12 cellular contexts compared by ENCODE assay signal in the genomic region with DNA sequence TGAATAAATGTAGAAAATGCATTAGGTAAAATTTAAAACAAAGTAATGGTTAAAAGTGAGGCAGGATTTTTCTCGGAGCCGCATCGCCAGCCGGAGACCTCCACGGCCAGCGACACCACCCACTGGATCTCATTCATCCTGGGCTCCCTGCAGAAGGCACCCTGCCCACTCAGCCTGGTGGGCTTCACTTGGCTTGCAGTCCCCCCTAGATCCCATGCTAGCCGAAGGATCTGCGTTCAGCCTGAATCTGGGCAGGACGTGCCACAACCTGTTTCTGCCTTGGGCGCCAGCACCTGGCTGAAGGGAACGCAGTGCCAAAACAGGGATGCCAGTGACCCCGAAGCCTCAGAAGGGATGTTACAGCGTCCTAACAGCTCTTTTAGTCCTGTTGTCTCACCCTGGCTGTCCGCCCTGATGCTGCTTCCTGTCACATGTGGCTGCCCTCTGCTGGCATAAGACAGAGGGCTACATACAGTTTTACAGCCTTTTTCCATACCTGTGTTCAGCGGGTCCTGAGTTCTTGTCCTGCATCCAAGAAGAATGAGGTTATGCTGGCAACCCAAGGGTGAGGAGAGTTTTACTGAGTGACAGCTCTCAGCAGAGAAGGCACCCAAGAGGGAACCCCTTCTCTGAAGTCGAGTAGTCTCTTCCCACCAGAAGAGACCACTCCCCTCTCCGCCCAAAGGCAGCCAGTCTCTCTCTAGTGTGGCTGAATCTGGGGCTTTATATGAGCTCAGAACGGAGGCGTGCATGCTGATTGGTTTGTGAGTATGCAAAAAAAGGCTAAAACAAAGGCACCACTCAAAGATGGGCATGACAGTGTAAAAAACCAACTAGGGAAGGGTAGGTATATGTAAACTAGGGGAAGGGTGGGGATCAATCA.
DNase-seq lines count a peak whose midpoint lies in the region; ATAC-seq and TF ChIP-seq lines count a peak whose summit lies in the region.
"Had no signal": no experiment of that assay in that cellular context is flagged by ENCODE, and none has a peak within 500 bp of the region (broad histone marks: within the 10 kb centered on the region; RNA-seq: fewer than 3 reads in every experiment).

No MANE protein-coding gene starts in this region.

- ATAC-seq in activated CD4-positive, alpha-beta T cell treated with anti-CD3 and anti-CD28 coated beads for 36 hours, result no peak
- ATAC-seq in HG03439 (IDR thresholded peaks at IDR 0.05; ENCODE audit: unreplicated experiment) (peak; percentile 53), HG03378 (IDR thresholded peaks at IDR 0.05; ENCODE audit: unreplicated experiment) (no peak), GM18861 (IDR thresholded peaks at IDR 0.05; ENCODE audit: unreplicated experiment) (no peak)
- ATAC-seq in stimulated activated effector memory CD8-positive, alpha-beta T cell treated with anti-CD3 and anti-CD28 coated beads, Interleukin-12 subunit alpha, Interleukin-12 subunit beta, amount 100 ng/mL, for 72 hours, result peak; percentile 50

- H3K4me3 Mint-ChIP-seq in activated CD4-positive, alpha-beta T cell treated with anti-CD3 and anti-CD28 coated beads for 36 hours, result no peak overlapping the region
- H3K4me3 Mint-ChIP-seq in stimulated activated effector memory CD8-positive, alpha-beta T cell treated with anti-CD3 and anti-CD28 coated beads, Interleukin-12 subunit alpha, Interleukin-12 subunit beta, amount 100 ng/mL, for 72 hours, result no peak overlapping the region
- H3K4me3 Mint-ChIP-seq: stimulated activated naive B cell treated with anti-CD40 and anti-IgM and Interleukin-4, amounts not matched to agents 10 μg/mL and 1 μg/mL and 100 μg/mL, for 72 hours had no signal

- peaks cover 5% of the 10 kb centered on the region for H3K27me3 Mint-ChIP-seq in activated CD4-positive, alpha-beta T cell treated with anti-CD3 and anti-CD28 coated beads for 36 hours

- no peaks in the 10 kb centered on the region for H3K9me3 Mint-ChIP-seq in activated CD4-positive, alpha-beta T cell treated with anti-CD3 and anti-CD28 coated beads for 36 hours (ENCODE audit: low read depth)
- H3K9me3 Mint-ChIP-seq in stimulated activated effector memory CD8-positive, alpha-beta T cell treated with anti-CD3 and anti-CD28 coated beads, Interleukin-12 subunit alpha, Interleukin-12 subunit beta, amount 100 ng/mL, for 72 hours, result no peaks in the 10 kb centered on the region

- POLR2A ChIA-PET in activated CD4-positive, alpha-beta T cell treated with anti-CD3 and anti-CD28 coated beads for 36 hours (lab: Charles Lee), result no interaction called here

- H3K27me3 ChIP-seq in WERI-Rb-1 (ENCODE audit: insufficient read depth, low read depth, severe bottlenecking), result peaks cover 8% of the 10 kb centered on the region
- H3K27me3 ChIP-seq: esophagus squamous epithelium had no signal

- H3K4me3 ChIP-seq in WERI-Rb-1 (ENCODE audit: low read depth, low read length), result no peak overlapping the region
- H3K4me3 ChIP-seq: esophagus squamous epithelium had no signal

- H3K4me1 Mint-ChIP-seq in activated CD4-positive, alpha-beta T cell treated with anti-CD3 and anti-CD28 coated beads for 36 hours, result no peaks in the 10 kb centered on the region
- H3K4me1 Mint-ChIP-seq in stimulated activated effector memory CD8-positive, alpha-beta T cell treated with anti-CD3 and anti-CD28 coated beads, Interleukin-12 subunit alpha, Interleukin-12 subunit beta, amount 100 ng/mL, for 72 hours, result no peaks in the 10 kb centered on the region
- H3K4me1 Mint-ChIP-seq: stimulated activated naive B cell treated with anti-CD40 and anti-IgM and Interleukin-4, amounts not matched to agents 10 μg/mL and 1 μg/mL and 100 μg/mL, for 72 hours had no signal

- H3K36me3 ChIP-seq in WERI-Rb-1, result no peaks in the 10 kb centered on the region
- H3K36me3 ChIP-seq: esophagus squamous epithelium had no signal

- no peaks in the 10 kb centered on the region for H3K36me3 Mint-ChIP-seq in activated CD4-positive, alpha-beta T cell treated with anti-CD3 and anti-CD28 coated beads for 36 hours (ENCODE audit: low read depth)
- H3K36me3 Mint-ChIP-seq in stimulated activated effector memory CD8-positive, alpha-beta T cell treated with anti-CD3 and anti-CD28 coated beads, Interleukin-12 subunit alpha, Interleukin-12 subunit beta, amount 100 ng/mL, for 72 hours, result no peaks in the 10 kb centered on the region
- H3K36me3 Mint-ChIP-seq: stimulated activated naive B cell treated with anti-CD40 and anti-IgM and Interleukin-4, amounts not matched to agents 10 μg/mL and 1 μg/mL and 100 μg/mL, for 72 hours had no signal

- TF ChIP-seq CTCF in WERI-Rb-1 (IDR thresholded peaks at IDR 0.05; ENCODE audit: low read depth, low read length), result peak; percentile 57

- no peak overlapping the region for H3K27ac ChIP-seq in WERI-Rb-1
- H3K27ac ChIP-seq: esophagus squamous epithelium, KMS-11 had no signal

- CTCF ChIA-PET in activated CD4-positive, alpha-beta T cell treated with anti-CD3 and anti-CD28 coated beads for 36 hours (lab: Charles Lee), result interaction anchor here (0.6 to 0.7 kb wide), 2 partner anchors 247 to 277 kb away, joined by 3 to 4 read pairs; no protein-coding TSS in a partner anchor

- no peaks in the 10 kb centered on the region for H3K9me3 ChIP-seq in WERI-Rb-1 (ENCODE audit: severe bottlenecking)
- H3K9me3 ChIP-seq: esophagus squamous epithelium had no signal

- no peak overlapping the region for H3K27ac Mint-ChIP-seq in activated CD4-positive, alpha-beta T cell treated with anti-CD3 and anti-CD28 coated beads for 36 hours
- H3K27ac Mint-ChIP-seq in stimulated activated effector memory CD8-positive, alpha-beta T cell treated with anti-CD3 and anti-CD28 coated beads, Interleukin-12 subunit alpha, Interleukin-12 subunit beta, amount 100 ng/mL, for 72 hours, result no peak overlapping the region
- H3K27ac Mint-ChIP-seq: stimulated activated naive B cell treated with anti-CD40 and anti-IgM and Interleukin-4, amounts not matched to agents 10 μg/mL and 1 μg/mL and 100 μg/mL, for 72 hours had no signal

- DNase-seq in activated CD4-positive, alpha-beta T cell treated with anti-CD3 and anti-CD28 coated beads for 36 hours, result peak; percentile 32
- no peak for DNase-seq in activated CD4-positive, alpha-beta T cell treated with anti-CD3 and anti-CD28 coated beads for 48 hours
- DNase-seq in WERI-Rb-1, result peak; percentile 14
- no peak for DNase-seq in stimulated activated effector memory CD8-positive, alpha-beta T cell treated with anti-CD3 and anti-CD28 coated beads, Interleukin-12 subunit alpha, Interleukin-12 subunit beta, amount 100 ng/mL, for 72 hours (ENCODE audit: low spot score in 2 of 2)
- no peak for DNase-seq in effector CD4-positive, alpha-beta T cell
- DNase-seq: activated CD8-positive, alpha-beta memory T cell treated with anti-CD3 and anti-CD28 coated beads for 24 hours; esophagus squamous epithelium; stimulated activated naive B cell treated with anti-CD40 and anti-IgM and Interleukin-4, amounts not matched to agents 10 μg/mL and 1 μg/mL and 100 μg/mL, for 72 hours had no signal

- intact Hi-C loops in activated CD4-positive, alpha-beta T cell treated with anti-CD3 and anti-CD28 coated beads for 36 hours (cut with DNase I, micrococcal nuclease), result loop anchor here in 1 of 2 experiments (5.0 kb wide), 1 partner anchor 236 kb away; no protein-coding TSS in a partner anchor

Comparison
In these comparisons a context has a peak if more than half of its experiments do, and no peak if none do; other contexts are left out.
1. DNase-seq: peak in activated CD4-positive, alpha-beta T cell treated with anti-CD3 and anti-CD28 coated beads for 36 hours (single experiment) and WERI-Rb-1 (single experiment); none in activated CD4-positive, alpha-beta T cell treated with anti-CD3 and anti-CD28 coated beads for 48 hours (single experiment), stimulated activated effector memory CD8-positive, alpha-beta T cell treated with anti-CD3 and anti-CD28 coated beads, Interleukin-12 subunit alpha, Interleukin-12 subunit beta, amount 100 ng/mL, for 72 hours (0 of 2) and effector CD4-positive, alpha-beta T cell (single experiment).
2. ATAC-seq: peak in HG03439 (single experiment) and stimulated activated effector memory CD8-positive, alpha-beta T cell treated with anti-CD3 and anti-CD28 coated beads, Interleukin-12 subunit alpha, Interleukin-12 subunit beta, amount 100 ng/mL, for 72 hours (single experiment); none in activated CD4-positive, alpha-beta T cell treated with anti-CD3 and anti-CD28 coated beads for 36 hours (single experiment), HG03378 (single experiment) and GM18861 (single experiment).